8 cellular contexts compared by ENCODE assay signal in the genomic region with DNA sequence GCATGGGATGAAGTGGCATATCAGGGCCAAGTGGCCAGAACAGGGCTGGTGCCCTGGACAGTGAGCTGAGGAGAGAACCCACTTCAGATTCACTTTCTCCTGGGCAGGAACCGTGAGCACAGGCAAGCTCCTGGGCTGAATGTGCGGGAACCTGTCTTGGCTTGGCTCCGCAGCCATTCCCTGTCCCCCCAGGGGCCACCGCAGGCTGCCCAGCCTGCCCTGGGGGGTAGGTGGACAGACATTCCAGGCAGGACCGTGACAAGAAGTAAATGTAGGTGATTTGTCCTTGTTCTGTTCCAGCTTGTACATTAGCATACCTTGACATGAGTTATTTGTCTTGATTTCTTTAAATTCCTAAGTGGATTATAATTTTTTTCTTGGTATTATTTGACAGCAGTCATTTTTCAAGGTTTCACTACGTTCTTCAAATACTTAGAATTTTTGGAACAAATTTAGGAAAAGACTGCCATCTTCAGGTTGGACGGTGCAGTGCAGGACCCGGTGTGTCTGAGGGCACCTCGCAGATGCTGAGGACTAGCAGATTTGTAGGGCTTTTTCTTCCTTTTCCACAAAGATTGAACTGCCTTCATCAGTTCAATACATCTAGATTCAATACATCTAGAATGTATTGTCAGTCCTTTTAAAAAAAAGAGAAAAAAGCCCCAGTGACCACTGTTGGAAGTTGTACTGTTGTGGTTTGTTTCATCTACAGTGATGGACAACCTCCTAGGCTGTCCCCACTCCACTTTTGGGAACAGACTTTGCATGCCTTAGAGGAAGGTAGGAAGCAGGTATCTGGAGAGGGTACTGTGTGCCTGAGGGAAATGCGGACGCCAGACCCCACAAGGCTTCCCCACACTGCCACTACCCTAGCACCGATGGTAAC.
DNase-seq lines count a peak whose midpoint lies in the region; ATAC-seq and TF ChIP-seq lines count a peak whose summit lies in the region.

No MANE protein-coding gene starts in this region.

- H3K36me3 Mint-ChIP-seq in Calu3 (ENCODE audit: insufficient read depth, unreplicated experiment) = peaks cover 10% of the 10 kb centered on the region

- no TSS peak for BruUV-seq in Calu3 (replicated peaks; lab: Mats Ljungman, UMichigan)

- CTCF ChIA-PET in Calu3 (lab: Charles Lee) = no interaction called here
- CTCF ChIA-PET in HEK293T (lab: Yijun Ruan, JAX) = interaction anchor here (1.2 kb wide), 1 partner anchor 563 kb away, joined by 4 read pairs; no protein-coding TSS in a partner anchor

- peak; percentile 76 for TF ChIP-seq CTCF in Calu3 (IDR thresholded peaks at IDR 0.05; ENCODE audit: unreplicated experiment)
- TF ChIP-seq CTCF in fibroblast of lung (conservative IDR thresholded peaks at IDR 0.05 in 1 of 2, IDR thresholded peaks at IDR 0.05 in 1 of 2; ENCODE audit: low read depth in 1 of 2, low read length in 2 of 2) = peak; percentile 80 to 89
- peak; percentile 82 to 90 (median 83) for TF ChIP-seq CTCF in uterus (IDR thresholded peaks at IDR 0.05)

- H3K36me3 ChIP-seq in fibroblast of lung (ENCODE audit: control insufficient read depth, insufficient read depth, low read length) = peaks cover 13% of the 10 kb centered on the region
- no peaks in the 10 kb centered on the region for H3K36me3 ChIP-seq in uterus

- no peaks in the 10 kb centered on the region for H3K4me1 Mint-ChIP-seq in Calu3 (ENCODE audit: low read depth, unreplicated experiment)

- no peaks in the 10 kb centered on the region for H3K9me3 Mint-ChIP-seq in Calu3 (ENCODE audit: low read depth, unreplicated experiment)

- H3K27ac Mint-ChIP-seq in Calu3 (ENCODE audit: unreplicated experiment) = no peak overlapping the region

- POLR2A ChIA-PET in HEK293T (lab: Yijun Ruan, JAX) = no interaction called here

- H3K27me3 ChIP-seq in fibroblast of lung (ENCODE audit: control insufficient read depth, insufficient read depth, low read length) = no peaks in the 10 kb centered on the region
- H3K27me3 ChIP-seq in uterus = no peaks in the 10 kb centered on the region

- no peak overlapping the region for H3K9ac ChIP-seq in fibroblast of lung (ENCODE audit: insufficient read depth, low read length)

- H3K9me3 ChIP-seq in fibroblast of lung (ENCODE audit: control insufficient read depth, insufficient read depth, low read depth, low read length) (no peaks in the 10 kb centered on the region), uterus (no peaks in the 10 kb centered on the region)

- H3K27me3 Mint-ChIP-seq in Calu3 (ENCODE audit: unreplicated experiment) = no peaks in the 10 kb centered on the region

- intact Hi-C loops in Calu3 (cut with micrococcal nuclease; ENCODE audit: unreplicated experiment) = loop anchor here (2.0 to 5.0 kb wide), 3 partner anchors 292 to 605 kb away; no protein-coding TSS in a partner anchor
- intact Hi-C loops in uterus (cut with DNase I; ENCODE audit: low total_unique reads) = loop anchor here (5.0 kb wide), 1 partner anchor 562 kb away; no protein-coding TSS in a partner anchor

- no peak overlapping the region for H3K4me3 Mint-ChIP-seq in Calu3 (ENCODE audit: low read depth, unreplicated experiment)

- peaks cover 21% of the 10 kb centered on the region for H3K79me2 ChIP-seq in fibroblast of lung (ENCODE audit: control insufficient read depth, insufficient read depth, low read length)

- no peak for TF ChIP-seq POLR2A in uterus (IDR thresholded peaks at IDR 0.05)

- H4K20me1 ChIP-seq in fibroblast of lung (ENCODE audit: control insufficient read depth, extremely low read depth, insufficient read depth, low read length) = no peaks in the 10 kb centered on the region

- peak overlapping the region; percentile 36 for H3K4me2 ChIP-seq in fibroblast of lung (ENCODE audit: extremely low read depth, insufficient read depth, low read length)

- H2AFZ ChIP-seq in fibroblast of lung (ENCODE audit: low read length) = no peak overlapping the region

- no peak for ATAC-seq in HG02610 (IDR thresholded peaks at IDR 0.05; ENCODE audit: unreplicated experiment)

- no peak overlapping the region for H3K4me3 ChIP-seq in fibroblast of lung (replicated peaks in 1 of 4; ENCODE audit: control extremely low read depth in 1 of 4, insufficient read depth in 1 of 4, low read depth in 3 of 4, low read length in 4 of 4)
- H3K4me3 ChIP-seq in uterus = no peak overlapping the region

- H3K4me1 ChIP-seq in fibroblast of lung (ENCODE audit: control insufficient read depth, extremely low read depth, insufficient read depth, low read length) (peaks cover 18% of the 10 kb centered on the region), uterus (no peaks in the 10 kb centered on the region)

- no peak overlapping the region for H3K27ac ChIP-seq in fibroblast of lung (ENCODE audit: insufficient read depth, low read length)
- peak overlapping the region; percentile 50 to 57 for H3K27ac ChIP-seq in uterus

- peak; percentile 74 for DNase-seq in Calu3
- DNase-seq in HEK293T (ENCODE audit: extremely low spot score) = peak; percentile 57
- DNase-seq in NCI-H748 (lab: John Stamatoyannopoulos, UW; ENCODE audit: unreplicated experiment) = peak; percentile 59
- DNase-seq in activated CD8-positive, alpha-beta memory T cell treated with anti-CD3 and anti-CD28 coated beads, Interleukin-2, amount 50 U/mL, for 4 hours = peak; percentile 40
- DNase-seq in fibroblast of lung (ENCODE audit: low read depth in 2 of 2) = peak; percentile 66 to 75
- peak in 35 of 56 donors; percentile 1 to 85 (median 35) for DNase-seq in nucleus accumbens (lab: John Stamatoyannopoulos, UW)
- peak; percentile 68 to 70 for DNase-seq in uterus

TF ChIP-seq in HEK293T, 16 proteins besides CTCF, POLR2A, EP300 and RAD21:
- TF ChIP-seq ZNF384 (IDR thresholded peaks at IDR 0.05) (no peak), L3MBTL2 (conservative IDR thresholded peaks at IDR 0.05) (no peak)
- TF ChIP-seq, protein P1, sequence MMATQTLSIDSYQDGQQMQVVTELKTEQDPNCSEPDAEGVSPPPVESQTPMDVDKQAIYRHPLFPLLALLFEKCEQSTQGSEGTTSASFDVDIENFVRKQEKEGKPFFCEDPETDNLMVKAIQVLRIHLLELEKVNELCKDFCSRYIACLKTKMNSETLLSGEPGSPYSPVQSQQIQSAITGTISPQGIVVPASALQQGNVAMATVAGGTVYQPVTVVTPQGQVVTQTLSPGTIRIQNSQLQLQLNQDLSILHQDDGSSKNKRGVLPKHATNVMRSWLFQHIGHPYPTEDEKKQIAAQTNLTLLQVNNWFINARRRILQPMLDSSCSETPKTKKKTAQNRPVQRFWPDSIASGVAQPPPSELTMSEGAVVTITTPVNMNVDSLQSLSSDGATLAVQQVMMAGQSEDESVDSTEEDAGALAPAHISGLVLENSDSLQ (IDR thresholded peaks at IDR 0.05) = peak; percentile 19; the same call in 1 of the 2 replicates
TF ChIP-seq in HEK293T: peak in this region for 1.
